1 cellular context compared by ENCODE assay signal in the genomic region with DNA sequence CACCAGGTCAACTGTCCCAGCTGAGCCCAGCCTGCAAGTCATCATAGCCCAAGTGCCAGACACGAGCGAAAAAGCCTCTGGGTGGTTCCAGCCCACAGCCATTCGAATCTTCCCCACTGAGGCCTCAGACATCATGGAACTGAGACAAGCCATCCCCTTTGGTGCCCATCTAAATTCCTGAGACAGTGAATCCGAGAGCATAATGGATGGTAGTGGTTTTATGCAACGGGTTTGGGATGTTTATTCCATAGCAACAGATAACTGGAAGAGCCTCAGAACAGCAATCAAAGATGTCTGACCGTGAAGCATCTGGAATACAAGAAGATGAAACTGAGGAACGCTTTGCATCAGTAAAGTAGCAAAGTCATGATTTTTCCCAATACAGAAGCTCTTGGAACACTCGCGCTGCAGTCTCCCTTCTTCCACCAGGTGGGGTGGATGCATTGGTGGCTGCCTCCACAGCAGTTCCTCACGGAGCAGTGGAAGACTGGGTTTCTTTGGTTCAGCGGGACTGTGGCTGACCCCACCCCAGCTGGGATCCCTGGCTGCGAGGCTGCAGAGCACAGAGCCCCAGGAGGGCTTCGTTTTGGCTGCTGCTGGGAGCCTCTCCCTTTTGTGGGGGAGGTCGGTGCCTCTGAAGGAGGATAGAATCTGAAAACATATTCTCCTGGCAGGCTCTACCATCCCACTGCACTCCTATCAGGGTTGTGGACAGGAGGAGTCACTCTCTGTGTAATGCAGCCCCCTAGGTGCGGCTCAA.
A peak's percentile ranks its signal among the peaks of the same experiment; 100 is the strongest.
TF ChIP-seq lines count a peak whose summit lies in the region.

No MANE protein-coding gene starts in this region.

TF ChIP-seq in K562, 482 proteins besides CTCF, POLR2A, EP300 and RAD21 (continued from another document and continues in another):
- TF ChIP-seq, protein P1, sequence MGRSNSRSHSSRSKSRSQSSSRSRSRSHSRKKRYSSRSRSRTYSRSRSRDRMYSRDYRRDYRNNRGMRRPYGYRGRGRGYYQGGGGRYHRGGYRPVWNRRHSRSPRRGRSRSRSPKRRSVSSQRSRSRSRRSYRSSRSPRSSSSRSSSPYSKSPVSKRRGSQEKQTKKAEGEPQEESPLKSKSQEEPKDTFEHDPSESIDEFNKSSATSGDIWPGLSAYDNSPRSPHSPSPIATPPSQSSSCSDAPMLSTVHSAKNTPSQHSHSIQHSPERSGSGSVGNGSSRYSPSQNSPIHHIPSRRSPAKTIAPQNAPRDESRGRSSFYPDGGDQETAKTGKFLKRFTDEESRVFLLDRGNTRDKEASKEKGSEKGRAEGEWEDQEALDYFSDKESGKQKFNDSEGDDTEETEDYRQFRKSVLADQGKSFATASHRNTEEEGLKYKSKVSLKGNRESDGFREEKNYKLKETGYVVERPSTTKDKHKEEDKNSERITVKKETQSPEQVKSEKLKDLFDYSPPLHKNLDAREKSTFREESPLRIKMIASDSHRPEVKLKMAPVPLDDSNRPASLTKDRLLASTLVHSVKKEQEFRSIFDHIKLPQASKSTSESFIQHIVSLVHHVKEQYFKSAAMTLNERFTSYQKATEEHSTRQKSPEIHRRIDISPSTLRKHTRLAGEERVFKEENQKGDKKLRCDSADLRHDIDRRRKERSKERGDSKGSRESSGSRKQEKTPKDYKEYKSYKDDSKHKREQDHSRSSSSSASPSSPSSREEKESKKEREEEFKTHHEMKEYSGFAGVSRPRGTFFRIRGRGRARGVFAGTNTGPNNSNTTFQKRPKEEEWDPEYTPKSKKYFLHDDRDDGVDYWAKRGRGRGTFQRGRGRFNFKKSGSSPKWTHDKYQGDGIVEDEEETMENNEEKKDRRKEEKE (IDR thresholded peaks at IDR 0.05; ENCODE audit: borderline replicate concordance in 1 of 2, control insufficient read depth in 1 of 2, low read depth in 2 of 2, low read length in 1 of 2) = no peak
- TF ChIP-seq PML (IDR thresholded peaks at IDR 0.05; ENCODE audit: low read length) (no peak), ZSCAN32 (CRISPR knock-in tag; IDR thresholded peaks at IDR 0.05) (no peak), MAFG (tag; conservative IDR thresholded peaks at IDR 0.05) (peak; percentile 76), ZNF57 (CRISPR knock-in tag; IDR thresholded peaks at IDR 0.05) (no peak), L3MBTL2 (IDR thresholded peaks at IDR 0.05) (peak; percentile 29; the same call in 1 of the 2 replicates), MBD2 (IDR thresholded peaks at IDR 0.05; ENCODE audit: borderline replicate concordance, low read depth) (no peak), ZNF551 (CRISPR knock-in tag; IDR thresholded peaks at IDR 0.05) (no peak), NELFE (IDR thresholded peaks at IDR 0.05; ENCODE audit: insufficient read depth, insufficient read length) (no peak), ILF3 (IDR thresholded peaks at IDR 0.05; ENCODE audit: borderline replicate concordance) (no peak), ZSCAN29 (IDR thresholded peaks at IDR 0.05) (no peak), TOE1 (IDR thresholded peaks at IDR 0.05; ENCODE audit: borderline replicate concordance) (no peak), TOE1 (CRISPR knock-in tag; IDR thresholded peaks at IDR 0.05; ENCODE audit: borderline replicate concordance, low read depth) (no peak), POLR2G (IDR thresholded peaks at IDR 0.05; ENCODE audit: low read depth, low read length) (peak; percentile 55), ATF1 (CRISPR knock-in tag; IDR thresholded peaks at IDR 0.05) (no peak), ATF1 (tag; IDR thresholded peaks at IDR 0.05) (no peak), TEAD1 (CRISPR knock-in tag; IDR thresholded peaks at IDR 0.05) (0 out of 4 replicates have a peak, but pooled peaks of 1 of the 2 experiments have one; percentile 30), SP2 (IDR thresholded peaks at IDR 0.05; ENCODE audit: extremely low read depth, low read depth, low read length, poor library complexity, severe bottlenecking) (no peak), SMC3 (conservative IDR thresholded peaks at IDR 0.05; ENCODE audit: insufficient read depth, low read depth, low read length) (peak; percentile 76; the same call in 1 of the 2 replicates), RBM14 (IDR thresholded peaks at IDR 0.05; ENCODE audit: borderline replicate concordance, insufficient read depth, low read depth, low read length) (no peak), GABPB1 (CRISPR knock-in tag; IDR thresholded peaks at IDR 0.05) (no peak), CCNT2 (IDR thresholded peaks at IDR 0.05; ENCODE audit: borderline replicate concordance, extremely low read depth, insufficient read length, low read depth, low read length) (no peak), KDM1A (IDR thresholded peaks at IDR 0.05) (no peak), SETDB1 (IDR thresholded peaks at IDR 0.05; ENCODE audit: low read length) (no peak)
- TF ChIP-seq, protein P2, sequence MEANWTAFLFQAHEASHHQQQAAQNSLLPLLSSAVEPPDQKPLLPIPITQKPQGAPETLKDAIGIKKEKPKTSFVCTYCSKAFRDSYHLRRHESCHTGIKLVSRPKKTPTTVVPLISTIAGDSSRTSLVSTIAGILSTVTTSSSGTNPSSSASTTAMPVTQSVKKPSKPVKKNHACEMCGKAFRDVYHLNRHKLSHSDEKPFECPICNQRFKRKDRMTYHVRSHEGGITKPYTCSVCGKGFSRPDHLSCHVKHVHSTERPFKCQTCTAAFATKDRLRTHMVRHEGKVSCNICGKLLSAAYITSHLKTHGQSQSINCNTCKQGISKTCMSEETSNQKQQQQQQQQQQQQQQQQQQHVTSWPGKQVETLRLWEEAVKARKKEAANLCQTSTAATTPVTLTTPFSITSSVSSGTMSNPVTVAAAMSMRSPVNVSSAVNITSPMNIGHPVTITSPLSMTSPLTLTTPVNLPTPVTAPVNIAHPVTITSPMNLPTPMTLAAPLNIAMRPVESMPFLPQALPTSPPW (CRISPR knock-in tag; IDR thresholded peaks at IDR 0.05) = no peak
- TF ChIP-seq, protein P3, sequence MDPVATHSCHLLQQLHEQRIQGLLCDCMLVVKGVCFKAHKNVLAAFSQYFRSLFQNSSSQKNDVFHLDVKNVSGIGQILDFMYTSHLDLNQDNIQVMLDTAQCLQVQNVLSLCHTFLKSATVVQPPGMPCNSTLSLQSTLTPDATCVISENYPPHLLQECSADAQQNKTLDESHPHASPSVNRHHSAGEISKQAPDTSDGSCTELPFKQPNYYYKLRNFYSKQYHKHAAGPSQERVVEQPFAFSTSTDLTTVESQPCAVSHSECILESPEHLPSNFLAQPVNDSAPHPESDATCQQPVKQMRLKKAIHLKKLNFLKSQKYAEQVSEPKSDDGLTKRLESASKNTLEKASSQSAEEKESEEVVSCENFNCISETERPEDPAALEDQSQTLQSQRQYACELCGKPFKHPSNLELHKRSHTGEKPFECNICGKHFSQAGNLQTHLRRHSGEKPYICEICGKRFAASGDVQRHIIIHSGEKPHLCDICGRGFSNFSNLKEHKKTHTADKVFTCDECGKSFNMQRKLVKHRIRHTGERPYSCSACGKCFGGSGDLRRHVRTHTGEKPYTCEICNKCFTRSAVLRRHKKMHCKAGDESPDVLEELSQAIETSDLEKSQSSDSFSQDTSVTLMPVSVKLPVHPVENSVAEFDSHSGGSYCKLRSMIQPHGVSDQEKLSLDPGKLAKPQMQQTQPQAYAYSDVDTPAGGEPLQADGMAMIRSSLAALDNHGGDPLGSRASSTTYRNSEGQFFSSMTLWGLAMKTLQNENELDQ (CRISPR knock-in tag; IDR thresholded peaks at IDR 0.05; ENCODE audit: borderline replicate concordance) = no peak
- TF ChIP-seq, protein P4, sequence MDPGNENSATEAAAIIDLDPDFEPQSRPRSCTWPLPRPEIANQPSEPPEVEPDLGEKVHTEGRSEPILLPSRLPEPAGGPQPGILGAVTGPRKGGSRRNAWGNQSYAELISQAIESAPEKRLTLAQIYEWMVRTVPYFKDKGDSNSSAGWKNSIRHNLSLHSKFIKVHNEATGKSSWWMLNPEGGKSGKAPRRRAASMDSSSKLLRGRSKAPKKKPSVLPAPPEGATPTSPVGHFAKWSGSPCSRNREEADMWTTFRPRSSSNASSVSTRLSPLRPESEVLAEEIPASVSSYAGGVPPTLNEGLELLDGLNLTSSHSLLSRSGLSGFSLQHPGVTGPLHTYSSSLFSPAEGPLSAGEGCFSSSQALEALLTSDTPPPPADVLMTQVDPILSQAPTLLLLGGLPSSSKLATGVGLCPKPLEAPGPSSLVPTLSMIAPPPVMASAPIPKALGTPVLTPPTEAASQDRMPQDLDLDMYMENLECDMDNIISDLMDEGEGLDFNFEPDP (CRISPR knock-in tag; IDR thresholded peaks at IDR 0.05) = no peak
- TF ChIP-seq, protein P5, sequence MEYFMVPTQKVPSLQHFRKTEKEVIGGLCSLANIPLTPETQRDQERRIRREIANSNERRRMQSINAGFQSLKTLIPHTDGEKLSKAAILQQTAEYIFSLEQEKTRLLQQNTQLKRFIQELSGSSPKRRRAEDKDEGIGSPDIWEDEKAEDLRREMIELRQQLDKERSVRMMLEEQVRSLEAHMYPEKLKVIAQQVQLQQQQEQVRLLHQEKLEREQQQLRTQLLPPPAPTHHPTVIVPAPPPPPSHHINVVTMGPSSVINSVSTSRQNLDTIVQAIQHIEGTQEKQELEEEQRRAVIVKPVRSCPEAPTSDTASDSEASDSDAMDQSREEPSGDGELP (CRISPR knock-in tag; IDR thresholded peaks at IDR 0.05; ENCODE audit: borderline replicate concordance) = 0 out of 2 replicates have a peak, but pooled peaks have one; percentile 56
- TF ChIP-seq, protein P6, sequence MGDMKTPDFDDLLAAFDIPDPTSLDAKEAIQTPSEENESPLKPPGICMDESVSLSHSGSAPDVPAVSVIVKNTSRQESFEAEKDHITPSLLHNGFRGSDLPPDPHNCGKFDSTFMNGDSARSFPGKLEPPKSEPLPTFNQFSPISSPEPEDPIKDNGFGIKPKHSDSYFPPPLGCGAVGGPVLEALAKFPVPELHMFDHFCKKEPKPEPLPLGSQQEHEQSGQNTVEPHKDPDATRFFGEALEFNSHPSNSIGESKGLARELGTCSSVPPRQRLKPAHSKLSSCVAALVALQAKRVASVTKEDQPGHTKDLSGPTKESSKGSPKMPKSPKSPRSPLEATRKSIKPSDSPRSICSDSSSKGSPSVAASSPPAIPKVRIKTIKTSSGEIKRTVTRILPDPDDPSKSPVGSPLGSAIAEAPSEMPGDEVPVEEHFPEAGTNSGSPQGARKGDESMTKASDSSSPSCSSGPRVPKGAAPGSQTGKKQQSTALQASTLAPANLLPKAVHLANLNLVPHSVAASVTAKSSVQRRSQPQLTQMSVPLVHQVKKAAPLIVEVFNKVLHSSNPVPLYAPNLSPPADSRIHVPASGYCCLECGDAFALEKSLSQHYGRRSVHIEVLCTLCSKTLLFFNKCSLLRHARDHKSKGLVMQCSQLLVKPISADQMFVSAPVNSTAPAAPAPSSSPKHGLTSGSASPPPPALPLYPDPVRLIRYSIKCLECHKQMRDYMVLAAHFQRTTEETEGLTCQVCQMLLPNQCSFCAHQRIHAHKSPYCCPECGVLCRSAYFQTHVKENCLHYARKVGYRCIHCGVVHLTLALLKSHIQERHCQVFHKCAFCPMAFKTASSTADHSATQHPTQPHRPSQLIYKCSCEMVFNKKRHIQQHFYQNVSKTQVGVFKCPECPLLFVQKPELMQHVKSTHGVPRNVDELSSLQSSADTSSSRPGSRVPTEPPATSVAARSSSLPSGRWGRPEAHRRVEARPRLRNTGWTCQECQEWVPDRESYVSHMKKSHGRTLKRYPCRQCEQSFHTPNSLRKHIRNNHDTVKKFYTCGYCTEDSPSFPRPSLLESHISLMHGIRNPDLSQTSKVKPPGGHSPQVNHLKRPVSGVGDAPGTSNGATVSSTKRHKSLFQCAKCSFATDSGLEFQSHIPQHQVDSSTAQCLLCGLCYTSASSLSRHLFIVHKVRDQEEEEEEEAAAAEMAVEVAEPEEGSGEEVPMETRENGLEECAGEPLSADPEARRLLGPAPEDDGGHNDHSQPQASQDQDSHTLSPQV (IDR thresholded peaks at IDR 0.05) = peak; percentile 56; the same call in 1 of the 2 replicates
- TF ChIP-seq, protein P7, sequence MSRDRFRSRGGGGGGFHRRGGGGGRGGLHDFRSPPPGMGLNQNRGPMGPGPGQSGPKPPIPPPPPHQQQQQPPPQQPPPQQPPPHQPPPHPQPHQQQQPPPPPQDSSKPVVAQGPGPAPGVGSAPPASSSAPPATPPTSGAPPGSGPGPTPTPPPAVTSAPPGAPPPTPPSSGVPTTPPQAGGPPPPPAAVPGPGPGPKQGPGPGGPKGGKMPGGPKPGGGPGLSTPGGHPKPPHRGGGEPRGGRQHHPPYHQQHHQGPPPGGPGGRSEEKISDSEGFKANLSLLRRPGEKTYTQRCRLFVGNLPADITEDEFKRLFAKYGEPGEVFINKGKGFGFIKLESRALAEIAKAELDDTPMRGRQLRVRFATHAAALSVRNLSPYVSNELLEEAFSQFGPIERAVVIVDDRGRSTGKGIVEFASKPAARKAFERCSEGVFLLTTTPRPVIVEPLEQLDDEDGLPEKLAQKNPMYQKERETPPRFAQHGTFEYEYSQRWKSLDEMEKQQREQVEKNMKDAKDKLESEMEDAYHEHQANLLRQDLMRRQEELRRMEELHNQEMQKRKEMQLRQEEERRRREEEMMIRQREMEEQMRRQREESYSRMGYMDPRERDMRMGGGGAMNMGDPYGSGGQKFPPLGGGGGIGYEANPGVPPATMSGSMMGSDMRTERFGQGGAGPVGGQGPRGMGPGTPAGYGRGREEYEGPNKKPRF (IDR thresholded peaks at IDR 0.05; ENCODE audit: low read depth, low read length) = no peak
- TF ChIP-seq, protein P8, sequence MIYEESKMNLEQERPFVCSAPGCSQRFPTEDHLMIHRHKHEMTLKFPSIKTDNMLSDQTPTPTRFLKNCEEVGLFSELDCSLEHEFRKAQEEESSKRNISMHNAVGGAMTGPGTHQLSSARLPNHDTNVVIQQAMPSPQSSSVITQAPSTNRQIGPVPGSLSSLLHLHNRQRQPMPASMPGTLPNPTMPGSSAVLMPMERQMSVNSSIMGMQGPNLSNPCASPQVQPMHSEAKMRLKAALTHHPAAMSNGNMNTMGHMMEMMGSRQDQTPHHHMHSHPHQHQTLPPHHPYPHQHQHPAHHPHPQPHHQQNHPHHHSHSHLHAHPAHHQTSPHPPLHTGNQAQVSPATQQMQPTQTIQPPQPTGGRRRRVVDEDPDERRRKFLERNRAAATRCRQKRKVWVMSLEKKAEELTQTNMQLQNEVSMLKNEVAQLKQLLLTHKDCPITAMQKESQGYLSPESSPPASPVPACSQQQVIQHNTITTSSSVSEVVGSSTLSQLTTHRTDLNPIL (CRISPR knock-in tag; IDR thresholded peaks at IDR 0.05) = no peak
- TF ChIP-seq, protein P9, sequence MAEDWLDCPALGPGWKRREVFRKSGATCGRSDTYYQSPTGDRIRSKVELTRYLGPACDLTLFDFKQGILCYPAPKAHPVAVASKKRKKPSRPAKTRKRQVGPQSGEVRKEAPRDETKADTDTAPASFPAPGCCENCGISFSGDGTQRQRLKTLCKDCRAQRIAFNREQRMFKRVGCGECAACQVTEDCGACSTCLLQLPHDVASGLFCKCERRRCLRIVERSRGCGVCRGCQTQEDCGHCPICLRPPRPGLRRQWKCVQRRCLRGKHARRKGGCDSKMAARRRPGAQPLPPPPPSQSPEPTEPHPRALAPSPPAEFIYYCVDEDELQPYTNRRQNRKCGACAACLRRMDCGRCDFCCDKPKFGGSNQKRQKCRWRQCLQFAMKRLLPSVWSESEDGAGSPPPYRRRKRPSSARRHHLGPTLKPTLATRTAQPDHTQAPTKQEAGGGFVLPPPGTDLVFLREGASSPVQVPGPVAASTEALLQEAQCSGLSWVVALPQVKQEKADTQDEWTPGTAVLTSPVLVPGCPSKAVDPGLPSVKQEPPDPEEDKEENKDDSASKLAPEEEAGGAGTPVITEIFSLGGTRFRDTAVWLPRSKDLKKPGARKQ (CRISPR knock-in tag; IDR thresholded peaks at IDR 0.05) = no peak
- TF ChIP-seq, protein P10, sequence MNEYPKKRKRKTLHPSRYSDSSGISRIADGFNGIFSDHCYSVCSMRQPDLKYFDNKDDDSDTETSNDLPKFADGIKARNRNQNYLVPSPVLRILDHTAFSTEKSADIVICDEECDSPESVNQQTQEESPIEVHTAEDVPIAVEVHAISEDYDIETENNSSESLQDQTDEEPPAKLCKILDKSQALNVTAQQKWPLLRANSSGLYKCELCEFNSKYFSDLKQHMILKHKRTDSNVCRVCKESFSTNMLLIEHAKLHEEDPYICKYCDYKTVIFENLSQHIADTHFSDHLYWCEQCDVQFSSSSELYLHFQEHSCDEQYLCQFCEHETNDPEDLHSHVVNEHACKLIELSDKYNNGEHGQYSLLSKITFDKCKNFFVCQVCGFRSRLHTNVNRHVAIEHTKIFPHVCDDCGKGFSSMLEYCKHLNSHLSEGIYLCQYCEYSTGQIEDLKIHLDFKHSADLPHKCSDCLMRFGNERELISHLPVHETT (CRISPR knock-in tag; conservative IDR thresholded peaks at IDR 0.05 in 1 of 2, IDR thresholded peaks at IDR 0.05 in 1 of 2) = no peak
